ENCODE assay signal across 22 cellular contexts in the genomic region with DNA sequence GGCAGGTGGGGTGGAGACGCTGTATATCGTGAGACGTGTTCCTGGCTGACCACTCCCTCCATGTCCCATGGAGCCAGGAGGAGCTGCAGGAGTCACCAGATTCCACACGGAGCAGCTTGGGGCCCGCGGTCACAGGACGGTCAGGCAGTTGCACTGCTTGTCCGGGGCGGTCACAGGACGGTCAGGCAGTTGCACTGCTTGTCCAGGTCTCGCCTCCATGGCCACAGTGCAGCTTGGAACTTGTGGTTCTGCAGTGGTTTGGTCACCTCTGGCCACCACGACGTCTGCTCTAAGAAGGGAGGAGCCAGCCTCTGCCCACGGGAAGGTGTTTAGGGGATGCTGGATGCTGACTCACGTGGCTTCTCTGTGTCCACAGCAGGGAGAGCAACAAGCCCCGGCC. TPM values are rescaled to one million over a fixed set of nuclear protein-coding genes. Genes with fewer than 3 reads are reported as not detected.
DNase-seq lines count a peak whose midpoint lies in the region; ATAC-seq and TF ChIP-seq lines count a peak whose summit lies in the region.
"Had no signal": no experiment of that assay in that cellular context is flagged by ENCODE, and none has a peak within 500 bp of the region (broad histone marks: within the 10 kb centered on the region; RNA-seq: fewer than 3 reads in every experiment).

No MANE protein-coding gene starts in this region.

- H3K4me1 Mint-ChIP-seq in activated T-helper 2 cell treated with anti-CD3 and anti-CD28 coated beads, Interferon-gamma antibody, Interleukin-2, Interleukin-4, amounts not matched to agents 10 μg/mL and 5 μg/mL and 100 μg/mL, durations not matched to agents 14 hours and 24 hours and 36 hours (ENCODE audit: low read depth) = no peaks in the 10 kb centered on the region

- no peak overlapping the region for H3K27ac ChIP-seq in HCT116 (ENCODE audit: low read depth, low read length)
- H3K27ac ChIP-seq: SJSA1, skin epidermis had no signal

- H3K4me3 ChIP-seq in HCT116 (replicated peaks in 1 of 2; ENCODE audit: low read depth in 1 of 2, low read length in 2 of 2) = no peak overlapping the region
- H3K4me3 ChIP-seq: SJSA1, skin epidermis had no signal

- no peaks in the 10 kb centered on the region for H4K20me1 ChIP-seq in HCT116 (ENCODE audit: insufficient read depth)

- H3K9me3 ChIP-seq in HCT116 (ENCODE audit: control insufficient read depth in 1 of 2, insufficient read depth in 1 of 2, low read depth in 1 of 2, low read length in 2 of 2) = no peaks in the 10 kb centered on the region
- H3K9me3 ChIP-seq: SJSA1 had no signal

- H3K79me2 ChIP-seq in HCT116 (ENCODE audit: insufficient read depth, low read length) = no peaks in the 10 kb centered on the region; the same call in 1 of the 2 replicates

- H3K27me3 Mint-ChIP-seq in activated T-helper 2 cell treated with anti-CD3 and anti-CD28 coated beads, Interferon-gamma antibody, Interleukin-2, Interleukin-4, amounts not matched to agents 10 μg/mL and 5 μg/mL and 100 μg/mL, durations not matched to agents 14 hours and 24 hours and 36 hours (ENCODE audit: low read depth) = no peaks in the 10 kb centered on the region
- H3K27me3 Mint-ChIP-seq: activated B cell treated with CpG ODN at 0.5 μM for 24 hours, naive B cell had no signal

- TF ChIP-seq POLR2A in HCT116 (IDR thresholded peaks at IDR 0.05; ENCODE audit: borderline replicate concordance, extremely low read depth, insufficient read depth, insufficient read length) = no peak

- TF ChIP-seq CTCF in HCT116 (IDR thresholded peaks at IDR 0.05 in 2 of 3, conservative IDR thresholded peaks at IDR 0.05 in 1 of 3; ENCODE audit: borderline replicate concordance in 1 of 3, insufficient read depth in 1 of 3, low read depth in 2 of 3, low read length in 2 of 3) = no peak

- no peak for TF ChIP-seq RAD21 in HCT116 (IDR thresholded peaks at IDR 0.05; ENCODE audit: low read depth)

- H3K4me1 ChIP-seq in HCT116 (ENCODE audit: control insufficient read depth in 1 of 2, insufficient read depth in 2 of 2, low read length in 2 of 2) = peaks cover 0 to 10% of the 10 kb centered on the region in 2 experiments; a peak in 1 of 4 replicates

- no peak overlapping the region for H3K4me3 Mint-ChIP-seq in activated T-helper 2 cell treated with anti-CD3 and anti-CD28 coated beads, Interferon-gamma antibody, Interleukin-2, Interleukin-4, amounts not matched to agents 10 μg/mL and 5 μg/mL and 100 μg/mL, durations not matched to agents 14 hours and 24 hours and 36 hours (ENCODE audit: low read depth)
- H3K4me3 Mint-ChIP-seq: activated B cell treated with CpG ODN at 0.5 μM for 24 hours; CD14-positive monocyte; naive B cell; T-helper 2 cell treated with Interferon-gamma antibody and Interleukin-4, amounts not matched to agents 5 μg/mL and 100 μg/mL, for 36 hours had no signal

- H3K9me3 Mint-ChIP-seq in activated T-helper 2 cell treated with anti-CD3 and anti-CD28 coated beads, Interferon-gamma antibody, Interleukin-2, Interleukin-4, amounts not matched to agents 10 μg/mL and 5 μg/mL and 100 μg/mL, durations not matched to agents 14 hours and 24 hours and 36 hours = no peaks in the 10 kb centered on the region
- H3K9me3 Mint-ChIP-seq: activated B cell treated with CpG ODN at 0.5 μM for 24 hours; CD14-positive monocyte; naive B cell; T-helper 2 cell treated with Interferon-gamma antibody and Interleukin-4, amounts not matched to agents 5 μg/mL and 100 μg/mL, for 36 hours had no signal

- no peak overlapping the region for H2AFZ ChIP-seq in HCT116 (ENCODE audit: low read depth, low read length, poor library complexity, severe bottlenecking)

- intact Hi-C loops in HCT116 (cut with micrococcal nuclease) = no loop called here
- intact Hi-C loops in activated T-helper 2 cell treated with anti-CD3 and anti-CD28 coated beads, Interferon-gamma antibody, Interleukin-2, Interleukin-4, amounts not matched to agents 10 μg/mL and 5 μg/mL and 100 μg/mL, durations not matched to agents 14 hours and 24 hours and 36 hours (cut with micrococcal nuclease) = no loop called here

- no peak overlapping the region for H3K4me2 ChIP-seq in HCT116 (ENCODE audit: low read length)

- no peak overlapping the region for H3K27ac Mint-ChIP-seq in activated T-helper 2 cell treated with anti-CD3 and anti-CD28 coated beads, Interferon-gamma antibody, Interleukin-2, Interleukin-4, amounts not matched to agents 10 μg/mL and 5 μg/mL and 100 μg/mL, durations not matched to agents 14 hours and 24 hours and 36 hours
- H3K27ac Mint-ChIP-seq: activated B cell treated with CpG ODN at 0.5 μM for 24 hours; T-helper 2 cell treated with Interferon-gamma antibody and Interleukin-4, amounts not matched to agents 5 μg/mL and 100 μg/mL, for 36 hours had no signal

- H3K36me3 ChIP-seq in HCT116 (ENCODE audit: control insufficient read depth in 1 of 2, insufficient read depth in 2 of 2, low read length in 2 of 2) = peaks cover 2 to 11% of the 10 kb centered on the region in 2 experiments

- BruUV-seq in HCT116 (replicated peaks; lab: Mats Ljungman, UMichigan) = no TSS peak

- H3K9me2 ChIP-seq in HCT116 (ENCODE audit: insufficient read depth) = no peaks in the 10 kb centered on the region

- POLR2A ChIA-PET in HCT116 (lab: Charles Lee) = no interaction called here

- peak; percentile 90 for DNase-seq in A172 (ENCODE audit: low spot score)
- no peak for DNase-seq in HCT116 (ENCODE audit: low read depth, low spot score)
- peak; percentile 45 for DNase-seq in RPMI7951 (ENCODE audit: low read depth)
- peak; percentile 57 for DNase-seq in glomerular visceral epithelial cell (ENCODE audit: extremely low spot score)
- no peak for DNase-seq in activated T-helper 2 cell treated with anti-CD3 and anti-CD28 coated beads, Interferon-gamma antibody, Interleukin-2, Interleukin-4, amounts not matched to agents 10 μg/mL and 5 μg/mL and 100 μg/mL, durations not matched to agents 14 hours and 24 hours and 36 hours (ENCODE audit: low spot score)
- no peak for DNase-seq in anterior cingulate cortex (lab: John Stamatoyannopoulos, UW)
- DNase-seq in NCI-H2227 (lab: John Stamatoyannopoulos, UW; ENCODE audit: unreplicated experiment) = no peak
- DNase-seq: activated B cell treated with CpG ODN at 0.5 μM for 24 hours; activated naive CD4-positive, alpha-beta T cell treated with anti-CD3 and anti-CD28 coated beads, Interleukin-2, amount 50 U/mL, for 16 hours; activated T-cell treated with anti-CD3 and anti-CD28 coated beads, Interleukin-2, amount 50 U/mL, for 48 hours; GDM1; KBM-7; naive B cell; NCI-H1092; NCI-H2081 treated with DMSO at 0.1 percent for 48 hours; NCI-H524; posterior cingulate gyrus had no signal

- RAD21 ChIA-PET in HCT116 (lab: Charles Lee; ENCODE audit: low non-redundant PET in 1 of 2, low total read pairs in 2 of 2, uncharacterized antibody in 2 of 2, unreplicated experiment in 2 of 2) = no interaction called here

- CTCF ChIA-PET in HCT116 (lab: Charles Lee) = interaction anchor here (1.1 kb wide), 1 partner anchor 28 kb away, joined by 3 read pairs; no protein-coding TSS in a partner anchor

- ATAC-seq in HCT116 = peak; percentile 18; the same call in 1 of the 2 replicates
- ATAC-seq in HG03342 (IDR thresholded peaks at IDR 0.05; ENCODE audit: unreplicated experiment) = no peak

- H3K36me3 Mint-ChIP-seq in activated T-helper 2 cell treated with anti-CD3 and anti-CD28 coated beads, Interferon-gamma antibody, Interleukin-2, Interleukin-4, amounts not matched to agents 10 μg/mL and 5 μg/mL and 100 μg/mL, durations not matched to agents 14 hours and 24 hours and 36 hours (ENCODE audit: low read depth) = peaks cover 19% of the 10 kb centered on the region

- H3K9ac ChIP-seq in HCT116 (ENCODE audit: low read length) = no peak overlapping the region

- H3K27me3 ChIP-seq in HCT116 (ENCODE audit: insufficient read depth, low read length) = no peaks in the 10 kb centered on the region
- H3K27me3 ChIP-seq: SJSA1 had no signal

TF ChIP-seq in HCT116, 20 proteins besides CTCF, POLR2A, EP300 and RAD21:
- TF ChIP-seq CEBPB (IDR thresholded peaks at IDR 0.05; ENCODE audit: low read depth) = no peak
- TF ChIP-seq ELF1 (IDR thresholded peaks at IDR 0.05; ENCODE audit: borderline replicate concordance, low read depth) = no peak
- TF ChIP-seq SIN3A (IDR thresholded peaks at IDR 0.05; ENCODE audit: low read depth) = no peak
- TF ChIP-seq CBX3 (IDR thresholded peaks at IDR 0.05; ENCODE audit: low read depth) = no peak

RNA-seq across cellular contexts. Expression of a gene that starts 33.0 kb away (rescaled TPM):
- 33.6 and 42.6 TPM in 2 replicates for total RNA-seq in A172 (2014; rRNA removed; shearing (Covaris generic))
- 61.9 TPM for total RNA-seq in HCT116 (2021; ENCODE audit: unreplicated experiment)
- 45.6 and 46.8 TPM in 2 replicates for polyA plus RNA-seq in HCT116 (2012)
- total RNA-seq in RPMI7951 (2014; rRNA removed; shearing (Covaris generic)) = 9.0 and 17.0 TPM in 2 replicates
- total RNA-seq in activated T-helper 2 cell treated with anti-CD3 and anti-CD28 coated beads, Interferon-gamma antibody, Interleukin-2, Interleukin-4, amounts not matched to agents 10 μg/mL and 5 μg/mL and 100 μg/mL, durations not matched to agents 14 hours and 24 hours and 36 hours = 65.8 and 72.6 TPM in 2 replicates

RNA-seq across cellular contexts. Expression of a gene that starts 52.1 kb away (rescaled TPM):
- total RNA-seq in A172 (2014; rRNA removed; shearing (Covaris generic)) = 0.19 and 1.2 TPM in 2 replicates
- total RNA-seq in HCT116 (2021; ENCODE audit: unreplicated experiment) = 1.5 TPM
- polyA plus RNA-seq in HCT116 (2012) = 0.10 and 0.17 TPM in 2 replicates
- not detected in 2 replicates for total RNA-seq in RPMI7951 (2014; rRNA removed; shearing (Covaris generic))
- 210 and 212 TPM in 2 replicates for total RNA-seq in activated T-helper 2 cell treated with anti-CD3 and anti-CD28 coated beads, Interferon-gamma antibody, Interleukin-2, Interleukin-4, amounts not matched to agents 10 μg/mL and 5 μg/mL and 100 μg/mL, durations not matched to agents 14 hours and 24 hours and 36 hours

Comparison
In these comparisons a context has a peak if more than half of its experiments do, and no peak if none do; other contexts are left out.
1. DNase-seq: peak in A172 (single experiment), RPMI7951 (single experiment) and glomerular visceral epithelial cell (single experiment); none in HCT116 (single experiment), activated T-helper 2 cell treated with anti-CD3 and anti-CD28 coated beads, Interferon-gamma antibody, Interleukin-2, Interleukin-4, amounts not matched to agents 10 μg/mL and 5 μg/mL and 100 μg/mL, durations not matched to agents 14 hours and 24 hours and 36 hours (single experiment), anterior cingulate cortex (0 of 58) and NCI-H2227 (single experiment).
2. RNA of a gene that starts 52.1 kb away (total RNA-seq): 210 to 212 TPM in activated T-helper 2 cell treated with anti-CD3 and anti-CD28 coated beads, Interferon-gamma antibody, Interleukin-2, Interleukin-4, amounts not matched to agents 10 μg/mL and 5 μg/mL and 100 μg/mL, durations not matched to agents 14 hours and 24 hours and 36 hours; 1.5 TPM in HCT116 (single experiment), 0.19 to 1.2 TPM in A172 and not detected in RPMI7951; every median in the first group is over 10 times any median in the second.